In genomic region chr2:26335231-26335630, GRCh38 we compare ENCODE assay signal across 1 cellular context.
TF ChIP-seq lines count a peak whose summit lies in the region.

No MANE protein-coding gene starts in this region.

TF ChIP-seq in K562, 482 proteins besides CTCF, POLR2A, EP300 and RAD21:
- TF ChIP-seq NFYB (IDR thresholded peaks at IDR 0.05; ENCODE audit: extremely low read depth, insufficient read length) (no peak), SP1 (CRISPR knock-in tag; IDR thresholded peaks at IDR 0.05) (no peak), ZNF24 (IDR thresholded peaks at IDR 0.05) (peak; percentile 58; the same call in 1 of the 2 replicates)
